Comparison of ENCODE assay signal across 8 cellular contexts in genomic region chr19:33795370-33796163, GRCh38. TPM values are rescaled to one million over a fixed set of nuclear protein-coding genes. Genes with fewer than 3 reads are reported as not detected.
DNase-seq lines count a peak whose midpoint lies in the region; ATAC-seq and TF ChIP-seq lines count a peak whose summit lies in the region.

No MANE protein-coding gene starts in this region.

- peak; percentile 24 for DNase-seq in DMS153 treated with DMSO at 0.1 percent for 48 hours (lab: John Stamatoyannopoulos, UW; ENCODE audit: unreplicated experiment)
- DNase-seq in Jurkat, Clone E6-1 (ENCODE audit: low read depth, low spot score): no peak
- DNase-seq in SHP77 (lab: John Stamatoyannopoulos, UW): peak; percentile 59 to 67
- peak in 43 of 56 donors; percentile 23 to 85 (median 65) for DNase-seq in amygdala (lab: John Stamatoyannopoulos, UW)
- DNase-seq in left ventricle myocardium inferior: peak; percentile 88
- DNase-seq in pons (ENCODE audit: low spot score): peak; percentile 42

- no peaks in the 10 kb centered on the region for H3K36me3 ChIP-seq in left ventricle myocardium inferior

- peak; percentile 92 for TF ChIP-seq CTCF in left ventricle myocardium inferior (IDR thresholded peaks at IDR 0.05; ENCODE audit: borderline replicate concordance)

- peak overlapping the region; percentile 64 for H3K4me3 ChIP-seq in Jurkat, Clone E6-1 (ENCODE audit: low read length)
- H3K4me3 ChIP-seq in left ventricle myocardium inferior: peak overlapping the region; percentile 88

- intact Hi-C loops in left ventricle myocardium inferior (cut with micrococcal nuclease): no loop called here

- H3K9me3 ChIP-seq in left ventricle myocardium inferior (replicated peaks): no peaks in the 10 kb centered on the region

- peak overlapping the region; percentile 98 for H3K27ac ChIP-seq in left ventricle myocardium inferior (replicated peaks)

- peaks cover 63% of the 10 kb centered on the region for H3K4me1 ChIP-seq in left ventricle myocardium inferior

- peaks cover 57% of the 10 kb centered on the region for H3K27me3 ChIP-seq in left ventricle myocardium inferior (ENCODE audit: low read depth)

- ATAC-seq in HG02852 (IDR thresholded peaks at IDR 0.05; ENCODE audit: unreplicated experiment) (no peak), HG02610 (IDR thresholded peaks at IDR 0.05; ENCODE audit: unreplicated experiment) (no peak)

RNA-seq across cellular contexts. Expression of gene KCTD15, which starts 1.1 kb away (rescaled TPM):
- polyA plus RNA-seq in Jurkat, Clone E6-1 (2012; ENCODE audit: insufficient read depth, insufficient read length): 14.2 TPM
- total RNA-seq in left ventricle myocardium inferior: 9.9 TPM
